Comparison of ENCODE assay signal across 28 cellular contexts in the genomic region with DNA sequence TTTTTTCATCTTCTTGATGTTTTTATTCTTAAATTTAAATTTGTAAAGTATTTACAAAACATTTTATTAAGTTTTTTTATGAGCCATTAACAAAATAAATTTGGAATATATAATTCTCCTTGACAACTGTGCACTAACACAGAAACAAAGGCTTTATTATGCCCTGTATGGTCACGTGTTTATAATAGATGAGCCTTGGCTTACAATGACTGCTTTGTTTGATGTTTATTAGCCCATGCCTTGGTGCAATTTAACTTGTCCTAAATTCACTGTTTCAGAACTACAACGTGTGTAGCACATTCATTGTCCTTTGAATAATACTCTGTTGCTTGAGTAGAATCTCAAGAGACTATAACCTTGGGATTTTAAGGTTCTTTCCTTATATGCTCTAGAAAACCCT. TPM values are rescaled to one million over a fixed set of nuclear protein-coding genes. Genes with fewer than 3 reads are reported as not detected.
DNase-seq lines count a peak whose midpoint lies in the region; ATAC-seq, FAIRE-seq and TF ChIP-seq lines count a peak whose summit lies in the region.
"Had no signal": no experiment of that assay in that cellular context is flagged by ENCODE, and none has a peak within 500 bp of the region (broad histone marks: within the 10 kb centered on the region; RNA-seq: fewer than 3 reads in every experiment).

No MANE protein-coding gene starts in this region.

- H3K4me3 ChIP-seq in breast epithelium = no peak overlapping the region
- H3K4me3 ChIP-seq in GM12878 = no peak overlapping the region
- H3K4me3 ChIP-seq in mesodermal cell (ENCODE audit: extremely low read depth, insufficient read depth, low read length, poor library complexity, severe bottlenecking) = no peak overlapping the region
- H3K4me3 ChIP-seq: BLaER1, left ventricle myocardium inferior, SJCRH30, upper lobe of right lung had no signal

- no peak for ATAC-seq in GM12878
- ATAC-seq: activated CD4-positive, CD25-positive, alpha-beta regulatory T cell treated with anti-CD3 and anti-CD28 coated beads, Interleukin-2, amount 50 U/mL, for 24 hours; upper lobe of right lung had no signal

- POLR2A ChIA-PET in MCF 10A (lab: Yijun Ruan, JAX) = no interaction called here
- POLR2A ChIA-PET in GM12878 (lab: Charles Lee) = no interaction called here

- no peak for TF ChIP-seq EP300 in GM12878 (IDR thresholded peaks at IDR 0.05; ENCODE audit: borderline replicate concordance in 1 of 2, control insufficient read depth in 1 of 2, low read depth in 2 of 2, low read length in 2 of 2)

- SMC1A ChIA-PET in GM12878 (lab: Charles Lee; ENCODE audit: uncharacterized antibody, unreplicated experiment) = no interaction called here

- BruUV-seq in MCF 10A (replicated peaks; lab: Mats Ljungman, UMichigan) (no TSS peak), GM12878 (replicated peaks; lab: Mats Ljungman, UMichigan) (no TSS peak)

- H3K9me3 ChIP-seq in breast epithelium (no peaks in the 10 kb centered on the region), GM12878 (replicated peaks; ENCODE audit: control insufficient read depth, insufficient read depth, low read length) (no peaks in the 10 kb centered on the region), mesodermal cell (ENCODE audit: control insufficient read depth, low read length) (no peaks in the 10 kb centered on the region)
- H3K9me3 ChIP-seq: BLaER1, Caco-2, left ventricle myocardium inferior, SJCRH30, upper lobe of right lung had no signal

- H3K36me3 Mint-ChIP-seq in MCF 10A (ENCODE audit: insufficient read depth, unreplicated experiment) = no peaks in the 10 kb centered on the region
- H3K36me3 Mint-ChIP-seq: activated CD4-positive, alpha-beta memory T cell treated with anti-CD3 and anti-CD28 coated beads for 36 hours; brain had no signal

- intact Hi-C loops in breast epithelium (cut with DNase I; ENCODE audit: low total_unique reads) (no loop called here), MCF 10A (cut with micrococcal nuclease) (no loop called here), GM12878 (cut with micrococcal nuclease; ENCODE audit: unreplicated experiment) (no loop called here)

- no peak for TF ChIP-seq CTCF in breast epithelium (IDR thresholded peaks at IDR 0.05)
- TF ChIP-seq CTCF in MCF 10A (IDR thresholded peaks at IDR 0.05; ENCODE audit: unreplicated experiment) = no peak
- no peak for TF ChIP-seq CTCF in GM12878 (IDR thresholded peaks at IDR 0.05 in 2 of 3, conservative IDR thresholded peaks at IDR 0.05 in 1 of 3; ENCODE audit: control insufficient read depth in 2 of 3, extremely low read depth in 1 of 3, insufficient read depth in 1 of 3, low read depth in 3 of 3, low read length in 3 of 3)

- no peak overlapping the region for H2AFZ ChIP-seq in GM12878 (ENCODE audit: control insufficient read depth, low read depth, low read length)

- in situ Hi-C loops in GM12878 (cut with MboI) = no loop called here

- TF ChIP-seq POLR2A in breast epithelium (IDR thresholded peaks at IDR 0.05) (no peak), GM12878 (IDR thresholded peaks at IDR 0.05; ENCODE audit: low read depth, low read length) (no peak)

- H3K36me3 ChIP-seq in breast epithelium (no peaks in the 10 kb centered on the region), GM12878 (ENCODE audit: control insufficient read depth in 2 of 2, insufficient read depth in 2 of 2, low read length in 1 of 2) (no peaks in the 10 kb centered on the region), mesodermal cell (ENCODE audit: control insufficient read depth, insufficient read depth, low read length) (no peaks in the 10 kb centered on the region)
- H3K36me3 ChIP-seq: BLaER1, left ventricle myocardium inferior, SJCRH30, upper lobe of right lung had no signal

- peak overlapping the region; percentile 1 to 12 for H3K27ac ChIP-seq in breast epithelium
- no peak overlapping the region for H3K27ac ChIP-seq in GM12878 (ENCODE audit: control insufficient read depth, insufficient read depth)
- peak overlapping the region; percentile 60 for H3K27ac ChIP-seq in mesodermal cell (ENCODE audit: low read depth, low read length, severe bottlenecking)
- H3K27ac ChIP-seq: BLaER1, left ventricle myocardium inferior, SJCRH30, upper lobe of right lung had no signal

- H3K27me3 Mint-ChIP-seq in MCF 10A (ENCODE audit: insufficient read depth, unreplicated experiment) = peaks cover 35% of the 10 kb centered on the region
- H3K27me3 Mint-ChIP-seq: activated CD4-positive, alpha-beta memory T cell treated with anti-CD3 and anti-CD28 coated beads for 36 hours had no signal

- H3K9me3 Mint-ChIP-seq in MCF 10A (ENCODE audit: unreplicated experiment) = no peaks in the 10 kb centered on the region
- H3K9me3 Mint-ChIP-seq: brain, nephron had no signal

- no peak overlapping the region for H3K4me2 ChIP-seq in GM12878 (ENCODE audit: control insufficient read depth, insufficient read depth)
- H3K4me2 ChIP-seq: BLaER1 had no signal

- 0% methylated on average over 2 of the region's 2 CpGs for WGBS in GM12878 (ENCODE audit: insufficient coverage, insufficient replicate concordance, low lambda C conversion rate, missing lambda C conversion rate)
- 100% methylated on average over 1 of the region's 2 CpGs; no CpG with 5 or more reads in 1 of the 2 experiments for WGBS in mesodermal cell (ENCODE audit: insufficient coverage in 2 of 2), 2 experiments

- no peaks in the 10 kb centered on the region for H3K79me2 ChIP-seq in GM12878 (ENCODE audit: control insufficient read depth, insufficient read depth, low read length)

- H4K20me1 ChIP-seq in GM12878 (ENCODE audit: control insufficient read depth, insufficient read depth) = no peaks in the 10 kb centered on the region
- H4K20me1 ChIP-seq: BLaER1 had no signal

- TF ChIP-seq RAD21 in GM12878 (IDR thresholded peaks at IDR 0.05; ENCODE audit: insufficient read depth, low read depth, low read length) = no peak

- no peaks in the 10 kb centered on the region for H3K4me1 Mint-ChIP-seq in MCF 10A (ENCODE audit: insufficient read depth, unreplicated experiment)
- H3K4me1 Mint-ChIP-seq: nephron had no signal

- H3K9ac ChIP-seq in GM12878 (ENCODE audit: control insufficient read depth, insufficient read depth, low read length) = no peak overlapping the region
- H3K9ac ChIP-seq: BLaER1 had no signal

- H3K4me1 ChIP-seq in breast epithelium = no peaks in the 10 kb centered on the region
- H3K4me1 ChIP-seq in GM12878 (ENCODE audit: control insufficient read depth, insufficient read depth, low read length) = no peaks in the 10 kb centered on the region
- peaks cover 5% of the 10 kb centered on the region for H3K4me1 ChIP-seq in mesodermal cell (ENCODE audit: control insufficient read depth, insufficient read depth, low read length, poor library complexity, severe bottlenecking)
- H3K4me1 ChIP-seq: BLaER1, Caco-2, left ventricle myocardium inferior, upper lobe of right lung had no signal

- H3K27me3 ChIP-seq in breast epithelium (no peaks in the 10 kb centered on the region), GM12878 (replicated peaks in 1 of 2; ENCODE audit: control insufficient read depth in 2 of 2, insufficient read depth in 2 of 2, low read length in 1 of 2) (no peaks in the 10 kb centered on the region)
- H3K27me3 ChIP-seq: BLaER1, SJCRH30, upper lobe of right lung had no signal

- H3K4me3 Mint-ChIP-seq in MCF 10A (ENCODE audit: unreplicated experiment) = no peak overlapping the region
- H3K4me3 Mint-ChIP-seq: activated CD4-positive, alpha-beta memory T cell treated with anti-CD3 and anti-CD28 coated beads for 36 hours; brain; nephron had no signal

- H3K27ac Mint-ChIP-seq in MCF 10A (ENCODE audit: low read depth, unreplicated experiment) = no peak overlapping the region
- H3K27ac Mint-ChIP-seq: activated CD4-positive, alpha-beta memory T cell treated with anti-CD3 and anti-CD28 coated beads for 36 hours; nephron had no signal

- FAIRE-seq in GM12878 (lab: Jason Lieb, UNC) (no peak), urothelium cell line (lab: Jason Lieb, UNC) (no peak)
- FAIRE-seq: GM12891, TTC549 had no signal

- no peak for DNase-seq in breast epithelium (ENCODE audit: low spot score in 2 of 2)
- no peak for DNase-seq in MCF 10A (ENCODE audit: unreplicated experiment)
- DNase-seq in GM12878 (ENCODE audit: low read depth, low spot score) = no peak
- DNase-seq in urothelium cell line (ENCODE audit: low spot score) = peak; percentile 29
- DNase-seq in activated naive CD4-positive, alpha-beta T cell (lab: John Stamatoyannopoulos, UW) = no peak
- no peak for DNase-seq in AG20443 (ENCODE audit: low spot score)
- no peak for DNase-seq in stimulated activated CD8-positive, alpha-beta memory T cell treated with anti-CD3 and anti-CD28 coated beads, Interleukin-4, amount 100 ng/mL, for 48 hours
- DNase-seq: activated CD4-positive, alpha-beta memory T cell treated with anti-CD3 and anti-CD28 coated beads for 36 hours; activated gamma-delta T cell treated with Interleukin-2 at 50 U/mL for 16 hours; activated T-cell treated with anti-CD3 and anti-CD28 coated beads for 4 hours; Caco-2; HCEC 1CT; left ventricle myocardium inferior; NCI-H1092; NCI-H2029; stimulated activated CD4-positive, alpha-beta T cell treated with anti-CD3 and anti-CD28 coated beads, Interleukin-1b, Interleukin-23, amount 100 ng/mL, for 48 hours; upper lobe of right lung had no signal

- CTCF ChIA-PET in MCF 10A (lab: Yijun Ruan, JAX) = no interaction called here
- CTCF ChIA-PET in GM12878 (lab: Yijun Ruan, JAX) = no interaction called here

- RAD21 ChIA-PET in GM12878 (lab: Charles Lee; ENCODE audit: unreplicated experiment) = no interaction called here

RNA-seq across cellular contexts. Expression of a gene that starts 59.8 kb away (rescaled TPM):
- total RNA-seq in breast epithelium (10 to 100 TPM in 1 of 3 donors, 1 to 10 TPM in 2; 1.1 to 16.4 (median 7.2) TPM), MCF 10A (2022) (not detected in 2 replicates), GM12878 (2014; rRNA removed) (0.06 TPM in 1 of 2 replicates, not detected in the other), GM12878 (2014; rRNA removed; fragmentation: Illumina TruSeq; extraction: Trizol) (not detected in 2 replicates), GM12878 (2021) (0.19 TPM in 1 of 2 replicates, not detected in the other)
- not detected in 2 replicates for total RNA-seq in GM12878 (2013; cell fraction: nucleolus; rRNA removed)
- not detected for polyA plus RNA-seq in GM12878 (2011; ENCODE audit: low read depth)
- polyA plus RNA-seq in GM12878 (2011; rRNA removed) (0.14 TPM in 1 of 2 replicates, not detected in the other), GM12878 (2014; fragmentation: Illumina TruSeq; extraction: Trizol) (not detected in 2 replicates), GM12878 (2014; fragmentation: Nextera tagmentation; extraction: Ambion mirVana) (not detected), GM12878 (2014; rRNA removed) (not detected in 2 replicates), GM12878 (2016; fragmentation: Nextera tagmentation; extraction: Ambion mirVana) (not detected)
- 0.01 TPM in 1 of 2 replicates, not detected in the other for polyA plus RNA-seq in GM12878 (2011; cell fraction: cytosol; rRNA removed)
- polyA plus RNA-seq in GM12878 (2011; cell fraction: nucleus; rRNA removed) = not detected in 2 replicates
- polyA plus RNA-seq in GM12878 (2012) = not detected in 2 replicates
- polyA minus RNA-seq in GM12878 (2011; rRNA and poly(A)+ RNA removed) = 0.05 TPM in 1 of 2 replicates, not detected in the other
- not detected in 2 replicates for polyA minus RNA-seq in GM12878 (2011; cell fraction: cytosol; rRNA and poly(A)+ RNA removed)
- not detected in 2 replicates for polyA minus RNA-seq in GM12878 (2011; cell fraction: nucleus; rRNA and poly(A)+ RNA removed)
- polyA plus RNA-seq in mesodermal cell (2013, experiment 1 of 2) = 0.92 TPM
- 0.96 TPM for polyA plus RNA-seq in mesodermal cell (2013, experiment 2 of 2)
- total RNA-seq: activated CD4-positive, alpha-beta memory T cell treated with anti-CD3 and anti-CD28 coated beads for 36 hours; Caco-2; LHCN-M2; mononuclear cell; T-helper 1 cell treated with Interleukin-12 subunit alpha and Interleukin-12 subunit beta and Interleukin-4 antibody, amounts not matched to agents 30 ng/mL and 1 ng/mL, for 36 hours had no signal
